11 cellular contexts compared by ENCODE assay signal in the genomic region with DNA sequence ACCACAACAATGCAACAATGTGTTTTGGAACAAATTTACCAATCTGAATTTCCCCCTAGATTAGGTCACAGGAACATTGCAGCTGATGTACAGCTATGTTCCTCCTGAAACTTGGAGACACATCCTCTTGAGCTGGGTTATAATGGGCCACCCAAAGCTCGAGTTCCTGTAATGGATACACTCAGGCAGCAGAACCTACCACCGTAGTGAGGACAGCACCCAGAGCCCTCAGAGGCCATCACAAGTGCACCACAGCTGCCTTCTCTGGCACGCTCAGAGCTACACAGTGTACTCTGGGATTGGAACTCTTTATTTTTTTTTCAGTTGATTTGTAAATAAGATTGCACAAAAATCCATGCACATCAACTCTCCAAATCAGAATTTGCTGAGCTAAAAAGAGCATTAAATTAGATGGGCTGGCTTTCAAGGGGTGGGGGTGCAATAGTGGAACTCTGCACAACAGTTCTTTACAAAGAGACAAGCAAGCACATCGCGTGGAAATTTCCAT. TPM values are rescaled to one million over a fixed set of nuclear protein-coding genes. Genes with fewer than 3 reads are reported as not detected.
DNase-seq lines count a peak whose midpoint lies in the region; ATAC-seq and TF ChIP-seq lines count a peak whose summit lies in the region.
"Had no signal": no experiment of that assay in that cellular context is flagged by ENCODE, and none has a peak within 500 bp of the region (broad histone marks: within the 10 kb centered on the region; RNA-seq: fewer than 3 reads in every experiment).

No MANE protein-coding gene starts in this region.

- H3K9me3 ChIP-seq in subcutaneous abdominal adipose tissue (ENCODE audit: control insufficient read depth in 5 of 5, low read length in 5 of 5), result no peaks in the 10 kb centered on the region

- ATAC-seq in GM18868 (IDR thresholded peaks at IDR 0.05; ENCODE audit: unreplicated experiment) (no peak), GM19467 (IDR thresholded peaks at IDR 0.05; ENCODE audit: unreplicated experiment) (no peak), HG03460 (IDR thresholded peaks at IDR 0.05; ENCODE audit: unreplicated experiment) (no peak)
- ATAC-seq: effector memory CD8-positive, alpha-beta T cell had no signal

- intact Hi-C loops in dorsolateral prefrontal cortex (cut with DNase I), result no loop called here

- no peaks in the 10 kb centered on the region for H3K27me3 ChIP-seq in dorsolateral prefrontal cortex
- no peaks in the 10 kb centered on the region for H3K27me3 ChIP-seq in subcutaneous abdominal adipose tissue (ENCODE audit: control insufficient read depth in 5 of 5, insufficient read depth in 4 of 5, low read length in 5 of 5)

- H3K4me1 ChIP-seq in subcutaneous abdominal adipose tissue (ENCODE audit: control insufficient read depth in 5 of 5, insufficient read depth in 5 of 5, low read length in 5 of 5), result peaks cover 14 to 69% (median 68%) of the 10 kb centered on the region in 5 donors

- no peak for TF ChIP-seq CTCF in dorsolateral prefrontal cortex (IDR thresholded peaks at IDR 0.05 in 54 of 56, conservative IDR thresholded peaks at IDR 0.05 in 2 of 56; ENCODE audit: low read depth in 1 of 56, partially characterized antibody in 56 of 56)

- H3K4me3 ChIP-seq in dorsolateral prefrontal cortex, result no peak overlapping the region
- H3K4me3 ChIP-seq in subcutaneous abdominal adipose tissue (ENCODE audit: low read depth in 1 of 5, low read length in 5 of 5), result no peak overlapping the region

- peak overlapping the region in 1 of 5 donors; percentile 44 for H3K9ac ChIP-seq in subcutaneous abdominal adipose tissue (ENCODE audit: low read length in 5 of 5)

- H3K36me3 ChIP-seq in subcutaneous abdominal adipose tissue (ENCODE audit: control insufficient read depth in 5 of 5, insufficient read depth in 5 of 5, low read length in 5 of 5), result no peaks in the 10 kb centered on the region

- peak overlapping the region in 50 of 59 donors; percentile 5 to 91 (median 52) for H3K27ac ChIP-seq in dorsolateral prefrontal cortex
- peak overlapping the region; percentile 98 for H3K27ac ChIP-seq in subcutaneous abdominal adipose tissue (ENCODE audit: low read depth, low read length)

- peak; percentile 92 for DNase-seq in LHCN-M2 (ENCODE audit: low read depth)
- DNase-seq in dorsolateral prefrontal cortex, result no peak
- DNase-seq in lung microvascular endothelial cell (ENCODE audit: low read depth in 2 of 2), result peak; percentile 26 to 29
- no peak for DNase-seq in inferior parietal cortex (ENCODE audit: extremely low spot score)
- DNase-seq: activated naive CD8-positive, alpha-beta T cell treated with anti-CD3 and anti-CD28 coated beads, Interleukin-2, amount 10 ng/mL, durations not matched to agents 7 days and 5 days; C1 segment of cervical spinal cord; effector memory CD8-positive, alpha-beta T cell had no signal

RNA-seq across cellular contexts. Expression of gene EGFR, which starts 56.7 kb away (rescaled TPM):
- total RNA-seq in LHCN-M2 (2014; rRNA removed) (78.7 and 94.1 TPM in 2 replicates), dorsolateral prefrontal cortex (100 to 1,000 TPM in 1 of 120 experiments, 10 to 100 TPM in 119; 13.7 to 161 (median 36.0) TPM), lung microvascular endothelial cell (0.20 and 0.65 TPM in 2 replicates)
- polyA plus RNA-seq in LHCN-M2 (2012), result 26.0 TPM
- total RNA-seq: activated naive CD8-positive, alpha-beta T cell treated with anti-CD3 and anti-CD28 coated beads, Interleukin-2, amount 10 ng/mL, durations not matched to agents 7 days and 5 days had no signal

Comparison
In these comparisons a context has a peak if more than half of its experiments do, and no peak if none do; other contexts are left out.
1. DNase-seq: peak in LHCN-M2 (single experiment) and lung microvascular endothelial cell (2 of 2); none in dorsolateral prefrontal cortex (0 of 10) and inferior parietal cortex (single experiment).